10 cellular contexts compared by ENCODE assay signal in genomic region chr14:105195533-105196227, GRCh38. TPM values are rescaled to one million over a fixed set of nuclear protein-coding genes. Genes with fewer than 3 reads are reported as not detected.
DNase-seq lines count a peak whose midpoint lies in the region; ATAC-seq and TF ChIP-seq lines count a peak whose summit lies in the region.
"Had no signal": no experiment of that assay in that cellular context is flagged by ENCODE, and none has a peak within 500 bp of the region (broad histone marks: within the 10 kb centered on the region; RNA-seq: fewer than 3 reads in every experiment).

No MANE protein-coding gene starts in this region.

- CTCF ChIA-PET in CD8-positive, alpha-beta memory T cell (lab: Charles Lee), result interaction anchor here (0.6 to 2.5 kb wide), 8 partner anchors 8 to 156 kb away, joined by 3 to 18 read pairs (median 4); no protein-coding TSS in a partner anchor

- H3K36me3 ChIP-seq in CD8-positive, alpha-beta memory T cell (ENCODE audit: insufficient read depth, low read length), result no peaks in the 10 kb centered on the region
- H3K36me3 ChIP-seq in HUES6 (ENCODE audit: control insufficient read depth, insufficient read depth, low read length), result no peaks in the 10 kb centered on the region
- no peaks in the 10 kb centered on the region for H3K36me3 ChIP-seq in endodermal cell (ENCODE audit: control insufficient read depth, insufficient read depth, low read length)
- H3K36me3 ChIP-seq in BE2C, result no peaks in the 10 kb centered on the region

- H3K27ac Mint-ChIP-seq in CD8-positive, alpha-beta memory T cell, result no peak overlapping the region
- H3K27ac Mint-ChIP-seq in endodermal cell (no peak overlapping the region), neural crest cell (ENCODE audit: unreplicated experiment) (no peak overlapping the region)

- H3K36me3 Mint-ChIP-seq in CD8-positive, alpha-beta memory T cell, result no peaks in the 10 kb centered on the region
- H3K36me3 Mint-ChIP-seq in endodermal cell (ENCODE audit: low read depth) (no peaks in the 10 kb centered on the region), neural crest cell (ENCODE audit: low read depth) (no peaks in the 10 kb centered on the region)

- H3K27me3 Mint-ChIP-seq in CD8-positive, alpha-beta memory T cell, result peaks cover 38 to 54% of the 10 kb centered on the region in 2 donors
- H3K27me3 Mint-ChIP-seq in endodermal cell (ENCODE audit: insufficient read depth) (peaks cover 25% of the 10 kb centered on the region), neural crest cell (ENCODE audit: low read depth) (peaks cover 30% of the 10 kb centered on the region)

- no peaks in the 10 kb centered on the region for H3K9me3 ChIP-seq in CD8-positive, alpha-beta memory T cell (ENCODE audit: low read length)
- H3K9me3 ChIP-seq in HUES6 (ENCODE audit: control insufficient read depth, insufficient read depth, low read depth, low read length) (no peaks in the 10 kb centered on the region), endodermal cell (ENCODE audit: control insufficient read depth, low read length) (no peaks in the 10 kb centered on the region), BE2C (no peaks in the 10 kb centered on the region)

- H3K9me3 Mint-ChIP-seq in CD8-positive, alpha-beta memory T cell, result no peaks in the 10 kb centered on the region
- H3K9me3 Mint-ChIP-seq in endodermal cell (no peaks in the 10 kb centered on the region), neural crest cell (no peaks in the 10 kb centered on the region)

- H3K4me1 Mint-ChIP-seq in CD8-positive, alpha-beta memory T cell, result peaks cover 12 to 40% (median 16%) of the 10 kb centered on the region in 3 donors
- H3K4me1 Mint-ChIP-seq in endodermal cell (peaks cover 7% of the 10 kb centered on the region), neural crest cell (peaks cover 24% of the 10 kb centered on the region)

- POLR2A ChIA-PET in CD8-positive, alpha-beta memory T cell (lab: Charles Lee), result interaction anchor here (0.6 to 1.2 kb wide), 3 partner anchors 13 to 1565 kb away, joined by 3 to 8 read pairs (median 7); no protein-coding TSS in a partner anchor

- no peak overlapping the region for H3K9ac ChIP-seq in HUES6 (ENCODE audit: low read length)
- H3K9ac ChIP-seq in endodermal cell (ENCODE audit: extremely low read depth, low read length, poor library complexity, severe bottlenecking), result no peak overlapping the region

- peak overlapping the region in 4 of 7 donors; percentile 22 to 58 (median 44) for H3K4me3 Mint-ChIP-seq in CD8-positive, alpha-beta memory T cell
- H3K4me3 Mint-ChIP-seq in endodermal cell, result peak overlapping the region; percentile 36
- H3K4me3 Mint-ChIP-seq in neural crest cell, result peak overlapping the region; percentile 19

- no peak for ATAC-seq in activated CD4-positive, CD25-positive, alpha-beta regulatory T cell treated with anti-CD3 and anti-CD28 coated beads, Interleukin-2, amount 50 U/mL, for 24 hours

- H3K27ac ChIP-seq in CD8-positive, alpha-beta memory T cell (ENCODE audit: low read depth, low read length), result no peak overlapping the region
- no peak overlapping the region for H3K27ac ChIP-seq in HUES6 (ENCODE audit: low read depth, low read length)
- peak overlapping the region; percentile 87 for H3K27ac ChIP-seq in endodermal cell (ENCODE audit: low read depth, low read length)

- H3K27me3 ChIP-seq in CD8-positive, alpha-beta memory T cell (ENCODE audit: insufficient read depth, low read length, poor library complexity, severe bottlenecking), result peaks cover 11% of the 10 kb centered on the region
- H3K27me3 ChIP-seq in HUES6 (ENCODE audit: control insufficient read depth, insufficient read depth, low read length), result peaks cover 36% of the 10 kb centered on the region
- no peaks in the 10 kb centered on the region for H3K27me3 ChIP-seq in endodermal cell (ENCODE audit: control insufficient read depth, insufficient read depth, low read length, poor library complexity, severe bottlenecking)
- H3K27me3 ChIP-seq in BE2C, result no peaks in the 10 kb centered on the region

- DNase-seq in CD8-positive, alpha-beta memory T cell, result peak in 2 of 5 donors; percentile 18 to 40
- DNase-seq in endodermal cell (no peak), neural crest cell (ENCODE audit: low read depth, low spot score) (no peak), DMS53 (lab: John Stamatoyannopoulos, UW) (no peak), NAMALWA (ENCODE audit: low spot score) (no peak), BE2C (no peak)
- DNase-seq: DMS153, MV-4-11 had no signal

- no peak overlapping the region for H3K4me3 ChIP-seq in CD8-positive, alpha-beta memory T cell (ENCODE audit: low read length)
- H3K4me3 ChIP-seq in HUES6 (ENCODE audit: low read depth, low read length) (peak overlapping the region; percentile 54; the same call in 1 of the 2 replicates), endodermal cell (ENCODE audit: low read length) (no peak overlapping the region), BE2C (ENCODE audit: low read depth, low read length) (no peak overlapping the region)

- WGBS in endodermal cell (ENCODE audit: insufficient coverage in 1 of 2, insufficient read length in 1 of 2), 2 experiments, result 41 to 54% methylated on average over 13 to 25 of the region's 25 CpGs

- peaks cover 39% of the 10 kb centered on the region for H3K4me1 ChIP-seq in CD8-positive, alpha-beta memory T cell (ENCODE audit: insufficient read depth, low read length)
- peaks cover 23% of the 10 kb centered on the region for H3K4me1 ChIP-seq in HUES6 (ENCODE audit: control insufficient read depth, insufficient read depth, low read length)
- H3K4me1 ChIP-seq in endodermal cell (ENCODE audit: control insufficient read depth, insufficient read depth, low read length), result peaks cover 10% of the 10 kb centered on the region
- H3K4me1 ChIP-seq in BE2C, result no peaks in the 10 kb centered on the region; the same call in 1 of the 2 replicates

- TF ChIP-seq CTCF in endodermal cell (conservative IDR thresholded peaks at IDR 0.05), result no peak
- no peak for TF ChIP-seq CTCF in neural crest cell (conservative IDR thresholded peaks at IDR 0.05)
- no peak for TF ChIP-seq CTCF in BE2C (IDR thresholded peaks at IDR 0.05; ENCODE audit: low read depth, low read length)

RNA-seq across cellular contexts. Expression of gene NUDT14, which starts 14.6 kb away (rescaled TPM):
- 1 to 10 TPM; 6.7 to 6.9 TPM for total RNA-seq in CD8-positive, alpha-beta memory T cell
- polyA plus RNA-seq in CD8-positive, alpha-beta memory T cell, result 12.4 TPM
- total RNA-seq in endodermal cell, result 10 to 100 TPM; 43.4 to 59.5 TPM
- polyA plus RNA-seq in endodermal cell (2013, experiment 1 of 2), result 20.9 TPM
- 20.4 TPM for polyA plus RNA-seq in endodermal cell (2013, experiment 2 of 2)
- total RNA-seq in neural crest cell, result 25.6 and 27.1 TPM in 2 replicates
- 7.4 TPM for polyA plus RNA-seq in BE2C (2012; ENCODE audit: insufficient read depth, insufficient read length, low read depth)

RNA-seq across cellular contexts. Expression of gene JAG2, which starts 27.1 kb away (rescaled TPM):
- 1 to 10 TPM in 1 of 2 experiments, under 1 TPM in 1; 0.37 to 1.2 TPM for total RNA-seq in CD8-positive, alpha-beta memory T cell
- polyA plus RNA-seq in CD8-positive, alpha-beta memory T cell, result 0.15 TPM
- 1 to 10 TPM; 6.4 TPM for total RNA-seq in endodermal cell
- polyA plus RNA-seq in endodermal cell (2013, experiment 1 of 2), result 9.1 TPM
- 5.2 TPM for polyA plus RNA-seq in endodermal cell (2013, experiment 2 of 2)
- 2.7 and 4.2 TPM in 2 replicates for total RNA-seq in neural crest cell
- 15.9 TPM for polyA plus RNA-seq in BE2C (2012; ENCODE audit: insufficient read depth, insufficient read length, low read depth)

RNA-seq across cellular contexts. Expression of gene BTBD6, which starts 52.7 kb away (rescaled TPM):
- 10 to 100 TPM; 54.1 to 55.0 TPM for total RNA-seq in CD8-positive, alpha-beta memory T cell
- 16.2 TPM for polyA plus RNA-seq in CD8-positive, alpha-beta memory T cell
- total RNA-seq in endodermal cell (10 to 100 TPM; 21.8 to 26.9 TPM), neural crest cell (33.6 and 36.6 TPM in 2 replicates)
- 29.0 TPM for polyA plus RNA-seq in endodermal cell (2013, experiment 1 of 2)
- 27.7 TPM for polyA plus RNA-seq in endodermal cell (2013, experiment 2 of 2)
- 67.4 TPM for polyA plus RNA-seq in BE2C (2012; ENCODE audit: insufficient read depth, insufficient read length, low read depth)
